1 cellular context compared by ENCODE assay signal in genomic region chr6:44217332-44218143, GRCh38.
TF ChIP-seq lines count a peak whose summit lies in the region.

No MANE protein-coding gene starts in this region.

TF ChIP-seq in WTC11, 78 proteins besides CTCF, POLR2A, EP300 and RAD21 (continued from another document):
- TF ChIP-seq SP1 (CRISPR knock-in tag; conservative IDR thresholded peaks at IDR 0.05) (0 out of 2 replicates have a peak, but pooled peaks have one; percentile 10), TEAD1 (CRISPR knock-in tag; IDR thresholded peaks at IDR 0.05) (peak; percentile 55; the same call in 1 of the 2 replicates), MAX (CRISPR knock-in tag; IDR thresholded peaks at IDR 0.05) (peak; percentile 72; the same call in 1 of the 2 replicates), ESRRA (CRISPR knock-in tag; IDR thresholded peaks at IDR 0.05; ENCODE audit: borderline replicate concordance) (0 out of 2 replicates have a peak, but pooled peaks have one; percentile 45)
TF ChIP-seq in WTC11: peak in this region for 7.
